8 cellular contexts compared by ENCODE assay signal in genomic region chr15:42575188-42576039, GRCh38. TPM values are rescaled to one million over a fixed set of nuclear protein-coding genes. Genes with fewer than 3 reads are reported as not detected.
DNase-seq lines count a peak whose midpoint lies in the region; ATAC-seq, FAIRE-seq and TF ChIP-seq lines count a peak whose summit lies in the region.

Gene STARD9 (plus strand): TSS chr15:42575606. CDS start chr15:42575716, 110 bp downstream.

- H3K4me1 Mint-ChIP-seq in chondrocyte (ENCODE audit: low read depth) = peaks cover 44% of the 10 kb centered on the region

- peak within 1 kb of the TSS; percentile 97 for H3K4me3 Mint-ChIP-seq in chondrocyte (ENCODE audit: unreplicated experiment)

- no peaks in the 10 kb centered on the region for H3K27me3 ChIP-seq in BE2C

- no peaks in the 10 kb centered on the region for H3K9me3 Mint-ChIP-seq in chondrocyte (ENCODE audit: low read depth)

- no peaks in the 10 kb centered on the region for H3K9me3 ChIP-seq in BE2C

- no peak for TF ChIP-seq CTCF in BE2C (IDR thresholded peaks at IDR 0.05; ENCODE audit: low read depth, low read length)
- peak; percentile 33 for TF ChIP-seq CTCF in chondrocyte (IDR thresholded peaks at IDR 0.05)

- DNase-seq in BE2C (peak; percentile 100), GM19239 (ENCODE audit: insufficient read length, low spot score) (peak; percentile 89), NCI-H510A treated with DMSO at 0.1 percent for 48 hours (lab: John Stamatoyannopoulos, UW) (peak; percentile 88), chondrocyte (ENCODE audit: low spot score) (peak; percentile 100), kidney glomerular epithelial cell (lab: John Stamatoyannopoulos, UW) (peak; percentile 97)
- peak; percentile 87 for DNase-seq in activated CD4-positive, alpha-beta T cell treated with anti-CD3 and anti-CD28 coated beads for 1 hour
- DNase-seq in stimulated activated CD4-positive, alpha-beta T cell treated with anti-CD3 and anti-CD28 coated beads, Interleukin-15, amount 100 ng/mL, for 48 hours (ENCODE audit: low read depth in 2 of 2) = peak; percentile 93 to 94

- H3K4me3 ChIP-seq in BE2C (ENCODE audit: low read depth, low read length) = peak within 1 kb of the TSS; percentile 84

- peak; percentile 91 for ATAC-seq in HG03442 (IDR thresholded peaks at IDR 0.05; ENCODE audit: unreplicated experiment)

- no peaks in the 10 kb centered on the region for H3K36me3 ChIP-seq in BE2C

- peak within 1 kb of the TSS; percentile 91 for H3K27ac Mint-ChIP-seq in chondrocyte (ENCODE audit: unreplicated experiment)

- H3K4me1 ChIP-seq in BE2C = peaks cover 6% of the 10 kb centered on the region

- H3K27me3 Mint-ChIP-seq in chondrocyte (ENCODE audit: low read depth) = no peaks in the 10 kb centered on the region

- FAIRE-seq in GM19239 (lab: Jason Lieb, UNC) = peak; percentile 86

- no peaks in the 10 kb centered on the region for H3K36me3 Mint-ChIP-seq in chondrocyte (ENCODE audit: low read depth)

RNA-seq across cellular contexts. Expression of gene STARD9, which starts in this region (rescaled TPM):
- polyA plus RNA-seq in BE2C (2012; ENCODE audit: insufficient read depth, insufficient read length, low read depth) = 18.0 TPM
- 13.6 to 15.5 TPM (median 14.9 TPM) in 3 replicates for total RNA-seq in chondrocyte

Comparison
In these comparisons a context has a peak if more than half of its experiments do, and no peak if none do; other contexts are left out.
1. Peak in every context shown above with its lines: DNase-seq, ATAC-seq and H3K4me3 ChIP-seq.